Comparison of ENCODE assay signal across 25 cellular contexts in the genomic region with DNA sequence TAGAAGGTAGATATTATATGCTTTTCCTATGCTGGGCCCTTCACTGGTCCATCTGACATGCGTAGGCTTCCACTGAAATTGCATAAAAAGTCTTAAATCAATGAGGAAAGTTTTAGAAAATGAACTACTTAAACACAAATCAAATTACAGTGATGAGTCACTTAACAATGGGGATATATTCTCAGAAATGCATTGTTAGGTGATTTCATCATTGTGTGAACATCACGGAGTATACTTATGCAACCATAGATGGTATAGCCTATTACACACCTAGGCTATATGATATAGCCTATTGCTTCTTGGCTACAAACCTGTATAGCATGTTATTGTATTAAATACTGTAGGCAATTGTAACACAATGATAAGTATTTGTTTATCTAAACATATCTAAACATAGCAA. TPM values are rescaled to one million over a fixed set of nuclear protein-coding genes. Genes with fewer than 3 reads are reported as not detected.
DNase-seq lines count a peak whose midpoint lies in the region; ATAC-seq, FAIRE-seq and TF ChIP-seq lines count a peak whose summit lies in the region.
"Had no signal": no experiment of that assay in that cellular context is flagged by ENCODE, and none has a peak within 500 bp of the region (broad histone marks: within the 10 kb centered on the region; RNA-seq: fewer than 3 reads in every experiment).

No MANE protein-coding gene starts in this region.

- peak; percentile 76 for ATAC-seq in stimulated activated naive CD8-positive, alpha-beta T cell treated with anti-CD3 and anti-CD28 coated beads, Interleukin-15, amount 100 ng/mL, for 72 hours
- no peak for ATAC-seq in stimulated activated naive CD8-positive, alpha-beta T cell treated with anti-CD3 and anti-CD28 coated beads, Interleukin-15, Interleukin-2, amounts not matched to agents 100 U/mL and 50 U/mL, for 24 hours
- no peak for ATAC-seq in GM18867 (IDR thresholded peaks at IDR 0.05; ENCODE audit: unreplicated experiment)
- no peak for ATAC-seq in HG02970 (IDR thresholded peaks at IDR 0.05; ENCODE audit: low FRiP score, unreplicated experiment)
- ATAC-seq: activated CD8-positive, alpha-beta T cell treated with anti-CD3 and anti-CD28 coated beads, Interleukin-2, amount 10 ng/mL, durations not matched to agents 7 days and 5 days; stimulated activated memory B cell treated with anti-CD40 and anti-IgM and Interleukin-4, amounts not matched to agents 10 μg/mL and 1 μg/mL and 100 μg/mL, for 72 hours; WTC11 had no signal

- H3K4me1 Mint-ChIP-seq in stimulated activated naive CD8-positive, alpha-beta T cell treated with anti-CD3 and anti-CD28 coated beads, Interleukin-15, amount 100 ng/mL, for 72 hours: peaks cover 22% of the 10 kb centered on the region
- H3K4me1 Mint-ChIP-seq: central memory CD8-positive, alpha-beta T cell; WTC11 had no signal

- no peaks in the 10 kb centered on the region for H3K27me3 ChIP-seq in bronchial epithelial cell (ENCODE audit: control insufficient read depth, insufficient read depth, low read length)
- H3K27me3 ChIP-seq: neutrophil had no signal

- no peak for TF ChIP-seq CTCF in bronchial epithelial cell (IDR thresholded peaks at IDR 0.05; ENCODE audit: insufficient read depth, low read length, severe bottlenecking)

- no peak for FAIRE-seq in bronchial epithelial cell (lab: Jason Lieb, UNC)
- FAIRE-seq: D721Med had no signal

- no peaks in the 10 kb centered on the region for H3K36me3 ChIP-seq in bronchial epithelial cell (ENCODE audit: control insufficient read depth, insufficient read depth, low read length)
- H3K36me3 ChIP-seq: neutrophil, prostate gland had no signal

- H3K4me3 ChIP-seq in bronchial epithelial cell (ENCODE audit: low read depth, low read length): no peak overlapping the region
- H3K4me3 ChIP-seq: lung, prostate gland, SK-N-MC had no signal

- no peaks in the 10 kb centered on the region for H3K9me3 Mint-ChIP-seq in stimulated activated naive CD8-positive, alpha-beta T cell treated with anti-CD3 and anti-CD28 coated beads, Interleukin-15, amount 100 ng/mL, for 72 hours
- H3K9me3 Mint-ChIP-seq: central memory CD8-positive, alpha-beta T cell; stimulated activated memory B cell treated with anti-CD40 and anti-IgM and Interleukin-4, amounts not matched to agents 10 μg/mL and 1 μg/mL and 100 μg/mL, for 72 hours; WTC11 had no signal

- H3K4me3 Mint-ChIP-seq in stimulated activated naive CD8-positive, alpha-beta T cell treated with anti-CD3 and anti-CD28 coated beads, Interleukin-15, amount 100 ng/mL, for 72 hours: no peak overlapping the region
- H3K4me3 Mint-ChIP-seq: activated CD8-positive, alpha-beta T cell treated with anti-CD3 and anti-CD28 coated beads, Interleukin-2, amount 10 ng/mL, durations not matched to agents 7 days and 5 days; central memory CD8-positive, alpha-beta T cell; stimulated activated memory B cell treated with anti-CD40 and anti-IgM and Interleukin-4, amounts not matched to agents 10 μg/mL and 1 μg/mL and 100 μg/mL, for 72 hours; WTC11 had no signal

- H3K27me3 Mint-ChIP-seq in stimulated activated naive CD8-positive, alpha-beta T cell treated with anti-CD3 and anti-CD28 coated beads, Interleukin-15, amount 100 ng/mL, for 72 hours: no peaks in the 10 kb centered on the region
- H3K27me3 Mint-ChIP-seq: central memory CD8-positive, alpha-beta T cell; stimulated activated memory B cell treated with anti-CD40 and anti-IgM and Interleukin-4, amounts not matched to agents 10 μg/mL and 1 μg/mL and 100 μg/mL, for 72 hours had no signal

- H3K27ac Mint-ChIP-seq in stimulated activated naive CD8-positive, alpha-beta T cell treated with anti-CD3 and anti-CD28 coated beads, Interleukin-15, amount 100 ng/mL, for 72 hours: peak overlapping the region; percentile 9 to 50
- H3K27ac Mint-ChIP-seq: activated CD8-positive, alpha-beta T cell treated with anti-CD3 and anti-CD28 coated beads, Interleukin-2, amount 10 ng/mL, durations not matched to agents 7 days and 5 days; WTC11 had no signal

- no peak for DNase-seq in stimulated activated naive CD8-positive, alpha-beta T cell treated with anti-CD3 and anti-CD28 coated beads, Interleukin-15, amount 100 ng/mL, for 72 hours
- no peak for DNase-seq in stimulated activated naive CD8-positive, alpha-beta T cell treated with anti-CD3 and anti-CD28 coated beads, Interleukin-15, Interleukin-2, amounts not matched to agents 100 U/mL and 50 U/mL, for 24 hours
- DNase-seq in MV-4-11 (lab: John Stamatoyannopoulos, UW): peak; percentile 16
- peak; percentile 94 for DNase-seq in bronchial epithelial cell (ENCODE audit: low read depth)
- DNase-seq in H4 (ENCODE audit: low spot score): no peak
- DNase-seq in cerebellar nuclear complex (lab: John Stamatoyannopoulos, UW): no peak
- DNase-seq: activated CD8-positive, alpha-beta T cell treated with anti-CD3 and anti-CD28 coated beads, Interleukin-2, amount 10 ng/mL, durations not matched to agents 7 days and 5 days; activated naive CD4-positive, alpha-beta T cell treated with Interleukin-2 at 50 U/mL for 16 hours; aorta; islet precursor cell; NCI-H1417; NCI-H510A treated with DMSO at 0.1 percent for 48 hours; RPMI8226; T-helper 9 cell had no signal

RNA-seq across cellular contexts. Expression of a gene that starts 10.3 kb away (rescaled TPM):
- under 0.01 TPM in 1 of 2 replicates, not detected in the other for total RNA-seq in bronchial epithelial cell
- total RNA-seq in H4 (2014; rRNA removed; shearing (Covaris generic)): not detected in 2 replicates
- total RNA-seq: frontal cortex, WTC11 had no signal

RNA-seq across cellular contexts. Expression of a gene that starts 23.5 kb away (rescaled TPM):
- 7.4 and 9.5 TPM in 2 replicates for total RNA-seq in bronchial epithelial cell
- 8.3 and 11.6 TPM in 2 replicates for total RNA-seq in H4 (2014; rRNA removed; shearing (Covaris generic))

Comparison
In these comparisons a context has a peak if more than half of its experiments do, and no peak if none do; other contexts are left out.
1. DNase-seq: peak in MV-4-11 (single experiment) and bronchial epithelial cell (single experiment); none in stimulated activated naive CD8-positive, alpha-beta T cell treated with anti-CD3 and anti-CD28 coated beads, Interleukin-15, amount 100 ng/mL, for 72 hours (0 of 2), stimulated activated naive CD8-positive, alpha-beta T cell treated with anti-CD3 and anti-CD28 coated beads, Interleukin-15, Interleukin-2, amounts not matched to agents 100 U/mL and 50 U/mL, for 24 hours (single experiment), H4 (single experiment) and cerebellar nuclear complex (0 of 2).